ENCODE assay signal across 1 cellular context in genomic region chr1:221762121-221762520, GRCh38.
TF ChIP-seq lines count a peak whose summit lies in the region.

No MANE protein-coding gene starts in this region.

TF ChIP-seq in K562, 482 proteins besides CTCF, POLR2A, EP300 and RAD21 (continued from another document):
- TF ChIP-seq CREB3L1 (IDR thresholded peaks at IDR 0.05; ENCODE audit: borderline replicate concordance, low read depth) (no peak), ZKSCAN8 (CRISPR knock-in tag; IDR thresholded peaks at IDR 0.05) (0 out of 2 replicates have a peak, but pooled peaks have one; percentile 51), THAP7 (CRISPR knock-in tag; IDR thresholded peaks at IDR 0.05) (no peak), ZNF589 (CRISPR knock-in tag; IDR thresholded peaks at IDR 0.05; ENCODE audit: low read depth) (0 out of 2 replicates have a peak, but pooled peaks have one; percentile 25), ZNF436 (CRISPR knock-in tag; IDR thresholded peaks at IDR 0.05) (no peak), HINFP (tag; conservative IDR thresholded peaks at IDR 0.05; ENCODE audit: low read depth) (no peak), ZNF76 (CRISPR knock-in tag; IDR thresholded peaks at IDR 0.05; ENCODE audit: borderline replicate concordance) (no peak), JUN (IDR thresholded peaks at IDR 0.05; ENCODE audit: borderline replicate concordance, low read depth, low read length) (no peak), JUN (CRISPR knock-in tag; IDR thresholded peaks at IDR 0.05; ENCODE audit: borderline replicate concordance) (no peak), ETV6 (IDR thresholded peaks at IDR 0.05; ENCODE audit: borderline replicate concordance in 1 of 2, low read depth in 2 of 2, low read length in 1 of 2) (no peak), ETV6 (CRISPR knock-in tag; IDR thresholded peaks at IDR 0.05; ENCODE audit: borderline replicate concordance) (no peak), ZNF133 (CRISPR knock-in tag; IDR thresholded peaks at IDR 0.05) (no peak), FOXA3 (CRISPR knock-in tag; conservative IDR thresholded peaks at IDR 0.05 in 1 of 2, IDR thresholded peaks at IDR 0.05 in 1 of 2) (no peak)
TF ChIP-seq in K562: peak in this region for 12.
